ENCODE assay signal across 6 cellular contexts in the genomic region with DNA sequence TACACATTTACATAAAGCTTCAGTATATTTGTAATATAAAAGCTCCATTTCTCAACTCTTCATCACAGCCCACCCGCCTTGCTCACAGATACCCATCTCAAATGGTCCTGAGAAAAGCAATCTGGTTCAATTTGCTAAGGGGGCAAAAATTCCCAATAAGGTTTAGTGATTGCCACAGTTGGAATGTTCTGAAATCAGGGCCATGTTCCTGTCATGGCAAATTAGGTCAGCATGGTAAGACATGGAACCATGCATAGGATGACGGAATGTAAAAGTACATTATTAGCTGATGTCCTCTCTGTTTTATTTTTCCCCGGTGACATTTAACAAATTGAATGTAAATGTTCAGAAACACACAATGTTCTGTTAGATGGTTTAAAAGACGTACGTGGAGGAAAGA.
"Had no signal": no experiment of that assay in that cellular context is flagged by ENCODE, and none has a peak within 500 bp of the region (broad histone marks: within the 10 kb centered on the region; RNA-seq: fewer than 3 reads in every experiment).

No MANE protein-coding gene starts in this region.

- H3K27ac Mint-ChIP-seq: GM23338, H9, IgD-negative memory B cell had no signal

- H3K4me1 Mint-ChIP-seq: IgD-negative memory B cell had no signal

- H3K36me3 Mint-ChIP-seq: IgD-negative memory B cell had no signal

- H3K4me3 Mint-ChIP-seq: GM23338, H9, IgD-negative memory B cell had no signal

- ATAC-seq: GM23338, HepG2 had no signal

- H3K4me3 ChIP-seq: GM23338 had no signal

- DNase-seq: H9, HCEC 1CT, KBM-7 had no signal

- H3K27me3 Mint-ChIP-seq: IgD-negative memory B cell had no signal
